16 cellular contexts compared by ENCODE assay signal in genomic region chr9:110088099-110088498, GRCh38.
DNase-seq lines count a peak whose midpoint lies in the region; ATAC-seq and TF ChIP-seq lines count a peak whose summit lies in the region.
"Had no signal": no experiment of that assay in that cellular context is flagged by ENCODE, and none has a peak within 500 bp of the region (broad histone marks: within the 10 kb centered on the region; RNA-seq: fewer than 3 reads in every experiment).

No MANE protein-coding gene starts in this region.

- no peak overlapping the region for H3K4me2 ChIP-seq in Karpas-422 (ENCODE audit: low read depth, low read length, poor library complexity, severe bottlenecking)

- H3K9ac ChIP-seq in Karpas-422 (ENCODE audit: low read length): no peak overlapping the region

- CTCF ChIA-PET in activated naive CD4-positive, alpha-beta T cell treated with anti-CD3 and anti-CD28 coated beads, Interleukin-2, amount 10 ng/mL, durations not matched to agents 7 days and 5 days (lab: Charles Lee): interaction anchor here (0.6 kb wide), 1 partner anchor 38 kb away, joined by 3 read pairs; no protein-coding TSS in a partner anchor
- CTCF ChIA-PET in activated CD8-positive, alpha-beta memory T cell treated with anti-CD3 and anti-CD28 coated beads, Interleukin-2, amount 10 ng/mL, durations not matched to agents 7 days and 5 days (lab: Charles Lee): no interaction called here

- DNase-seq in activated naive CD4-positive, alpha-beta T cell treated with anti-CD3 and anti-CD28 coated beads, Interleukin-2, amount 10 ng/mL, durations not matched to agents 7 days and 5 days: peak; percentile 25
- no peak for DNase-seq in activated naive CD4-positive, alpha-beta T cell treated with Interleukin-2 at 50 U/mL for 16 hours
- DNase-seq in Karpas-422: peak; percentile 66
- no peak for DNase-seq in type B pancreatic cell (ENCODE audit: extremely low spot score, unreplicated experiment)
- DNase-seq in activated naive CD8-positive, alpha-beta T cell treated with anti-CD3 and anti-CD28 coated beads, Interleukin-2, amount 50 U/mL, for 24 hours: no peak
- no peak for DNase-seq in activated CD8-positive, alpha-beta memory T cell treated with anti-CD3 and anti-CD28 coated beads, Interleukin-2, amount 10 ng/mL, durations not matched to agents 7 days and 5 days
- no peak for DNase-seq in central memory CD4-positive, alpha-beta T cell
- DNase-seq: activated T-cell treated with anti-CD3 and anti-CD28 coated beads, Interleukin-2, amount 50 U/mL, for 72 hours; aorta; EL; H9; left ventricle myocardium inferior; uterus had no signal

- H3K27ac ChIP-seq in Karpas-422 (ENCODE audit: low read length) (no peak overlapping the region), VCaP (peak overlapping the region; percentile 96)
- H3K27ac ChIP-seq: coronary artery, esophagus muscularis mucosa, left ventricle myocardium inferior, uterus had no signal

- no peaks in the 10 kb centered on the region for H3K4me1 ChIP-seq in Karpas-422 (ENCODE audit: low read length)
- H3K4me1 ChIP-seq: uterus had no signal

- H3K4me3 ChIP-seq in Karpas-422 (ENCODE audit: low read length): no peak overlapping the region
- H3K4me3 ChIP-seq: coronary artery, esophagus muscularis mucosa, left ventricle myocardium inferior, uterus had no signal

- TF ChIP-seq CTCF in VCaP (conservative IDR thresholded peaks at IDR 0.05) (no peak), type B pancreatic cell (conservative IDR thresholded peaks at IDR 0.05) (no peak)

- no peak overlapping the region for H3K27ac Mint-ChIP-seq in activated naive CD4-positive, alpha-beta T cell treated with anti-CD3 and anti-CD28 coated beads, Interleukin-2, amount 10 ng/mL, durations not matched to agents 7 days and 5 days
- peak overlapping the region; percentile 69 for H3K27ac Mint-ChIP-seq in type B pancreatic cell
- no peak overlapping the region for H3K27ac Mint-ChIP-seq in activated naive CD8-positive, alpha-beta T cell treated with anti-CD3 and anti-CD28 coated beads, Interleukin-2, amount 50 U/mL, for 24 hours
- no peak overlapping the region for H3K27ac Mint-ChIP-seq in activated CD8-positive, alpha-beta memory T cell treated with anti-CD3 and anti-CD28 coated beads, Interleukin-2, amount 10 ng/mL, durations not matched to agents 7 days and 5 days

- no peaks in the 10 kb centered on the region for H3K27me3 ChIP-seq in Karpas-422 (ENCODE audit: low read length)
- H3K27me3 ChIP-seq: esophagus muscularis mucosa, uterus had no signal

- no peak for ATAC-seq in activated naive CD8-positive, alpha-beta T cell treated with anti-CD3 and anti-CD28 coated beads, Interleukin-2, amount 50 U/mL, for 24 hours
- ATAC-seq in activated CD8-positive, alpha-beta memory T cell treated with anti-CD3 and anti-CD28 coated beads, Interleukin-2, amount 10 ng/mL, durations not matched to agents 7 days and 5 days: no peak

- no peaks in the 10 kb centered on the region for H3K27me3 Mint-ChIP-seq in activated naive CD4-positive, alpha-beta T cell treated with anti-CD3 and anti-CD28 coated beads, Interleukin-2, amount 10 ng/mL, durations not matched to agents 7 days and 5 days
- H3K27me3 Mint-ChIP-seq in type B pancreatic cell: no peaks in the 10 kb centered on the region
- no peaks in the 10 kb centered on the region for H3K27me3 Mint-ChIP-seq in activated naive CD8-positive, alpha-beta T cell treated with anti-CD3 and anti-CD28 coated beads, Interleukin-2, amount 50 U/mL, for 24 hours
- peaks cover 3% of the 10 kb centered on the region for H3K27me3 Mint-ChIP-seq in activated CD8-positive, alpha-beta memory T cell treated with anti-CD3 and anti-CD28 coated beads, Interleukin-2, amount 10 ng/mL, durations not matched to agents 7 days and 5 days

- no peaks in the 10 kb centered on the region for H3K9me3 Mint-ChIP-seq in activated naive CD4-positive, alpha-beta T cell treated with anti-CD3 and anti-CD28 coated beads, Interleukin-2, amount 10 ng/mL, durations not matched to agents 7 days and 5 days
- H3K9me3 Mint-ChIP-seq in type B pancreatic cell: no peaks in the 10 kb centered on the region
- no peaks in the 10 kb centered on the region for H3K9me3 Mint-ChIP-seq in activated naive CD8-positive, alpha-beta T cell treated with anti-CD3 and anti-CD28 coated beads, Interleukin-2, amount 50 U/mL, for 24 hours
- H3K9me3 Mint-ChIP-seq in activated CD8-positive, alpha-beta memory T cell treated with anti-CD3 and anti-CD28 coated beads, Interleukin-2, amount 10 ng/mL, durations not matched to agents 7 days and 5 days (ENCODE audit: low read depth): no peaks in the 10 kb centered on the region
- H3K9me3 Mint-ChIP-seq: activated T-cell treated with anti-CD3 and anti-CD28 coated beads, Interleukin-2, amount 50 U/mL, for 72 hours had no signal

- H3K36me3 ChIP-seq in Karpas-422 (ENCODE audit: insufficient read depth, low read length): no peaks in the 10 kb centered on the region
- H3K36me3 ChIP-seq: esophagus muscularis mucosa, left ventricle myocardium inferior, uterus had no signal

- H3K4me3 Mint-ChIP-seq in activated naive CD4-positive, alpha-beta T cell treated with anti-CD3 and anti-CD28 coated beads, Interleukin-2, amount 10 ng/mL, durations not matched to agents 7 days and 5 days: no peak overlapping the region
- H3K4me3 Mint-ChIP-seq in type B pancreatic cell: no peak overlapping the region
- no peak overlapping the region for H3K4me3 Mint-ChIP-seq in activated naive CD8-positive, alpha-beta T cell treated with anti-CD3 and anti-CD28 coated beads, Interleukin-2, amount 50 U/mL, for 24 hours
- H3K4me3 Mint-ChIP-seq in activated CD8-positive, alpha-beta memory T cell treated with anti-CD3 and anti-CD28 coated beads, Interleukin-2, amount 10 ng/mL, durations not matched to agents 7 days and 5 days: no peak overlapping the region
- H3K4me3 Mint-ChIP-seq: activated T-cell treated with anti-CD3 and anti-CD28 coated beads, Interleukin-2, amount 50 U/mL, for 72 hours; H9 had no signal

- H3K4me1 Mint-ChIP-seq in activated naive CD4-positive, alpha-beta T cell treated with anti-CD3 and anti-CD28 coated beads, Interleukin-2, amount 10 ng/mL, durations not matched to agents 7 days and 5 days: peaks cover 39% of the 10 kb centered on the region
- H3K4me1 Mint-ChIP-seq in type B pancreatic cell (ENCODE audit: unreplicated experiment): peaks cover 21% of the 10 kb centered on the region
- H3K4me1 Mint-ChIP-seq in activated naive CD8-positive, alpha-beta T cell treated with anti-CD3 and anti-CD28 coated beads, Interleukin-2, amount 50 U/mL, for 24 hours: peaks cover 7% of the 10 kb centered on the region
- H3K4me1 Mint-ChIP-seq in activated CD8-positive, alpha-beta memory T cell treated with anti-CD3 and anti-CD28 coated beads, Interleukin-2, amount 10 ng/mL, durations not matched to agents 7 days and 5 days: peaks cover 4% of the 10 kb centered on the region

- H3K79me2 ChIP-seq in Karpas-422 (ENCODE audit: low read length): no peaks in the 10 kb centered on the region

- H3K36me3 Mint-ChIP-seq in activated naive CD4-positive, alpha-beta T cell treated with anti-CD3 and anti-CD28 coated beads, Interleukin-2, amount 10 ng/mL, durations not matched to agents 7 days and 5 days: peaks cover 13% of the 10 kb centered on the region
- peaks cover 14% of the 10 kb centered on the region for H3K36me3 Mint-ChIP-seq in type B pancreatic cell
- no peaks in the 10 kb centered on the region for H3K36me3 Mint-ChIP-seq in activated naive CD8-positive, alpha-beta T cell treated with anti-CD3 and anti-CD28 coated beads, Interleukin-2, amount 50 U/mL, for 24 hours (ENCODE audit: low read depth)
- no peaks in the 10 kb centered on the region for H3K36me3 Mint-ChIP-seq in activated CD8-positive, alpha-beta memory T cell treated with anti-CD3 and anti-CD28 coated beads, Interleukin-2, amount 10 ng/mL, durations not matched to agents 7 days and 5 days

- H3K9me3 ChIP-seq in Karpas-422 (ENCODE audit: low read length): no peaks in the 10 kb centered on the region
- H3K9me3 ChIP-seq: esophagus muscularis mucosa, left ventricle myocardium inferior, uterus had no signal

- H3K9me2 ChIP-seq in Karpas-422 (replicated peaks; ENCODE audit: insufficient read depth, low read length): no peaks in the 10 kb centered on the region

- no peaks in the 10 kb centered on the region for H4K20me1 ChIP-seq in Karpas-422 (ENCODE audit: insufficient read depth, low read depth, low read length)

- H2AFZ ChIP-seq in Karpas-422 (ENCODE audit: low read length): no peak overlapping the region

Comparison
In these comparisons a context has a peak if more than half of its experiments do, and no peak if none do; other contexts are left out.
1. DNase-seq: peak in activated naive CD4-positive, alpha-beta T cell treated with anti-CD3 and anti-CD28 coated beads, Interleukin-2, amount 10 ng/mL, durations not matched to agents 7 days and 5 days (single experiment) and Karpas-422 (single experiment); none in activated naive CD4-positive, alpha-beta T cell treated with Interleukin-2 at 50 U/mL for 16 hours (single experiment), type B pancreatic cell (single experiment), activated naive CD8-positive, alpha-beta T cell treated with anti-CD3 and anti-CD28 coated beads, Interleukin-2, amount 50 U/mL, for 24 hours (single experiment), activated CD8-positive, alpha-beta memory T cell treated with anti-CD3 and anti-CD28 coated beads, Interleukin-2, amount 10 ng/mL, durations not matched to agents 7 days and 5 days (single experiment) and central memory CD4-positive, alpha-beta T cell (single experiment).